Comparison of ENCODE assay signal across 11 cellular contexts in genomic region chr16:84986102-84986501, GRCh38. TPM values are rescaled to one million over a fixed set of nuclear protein-coding genes. Genes with fewer than 3 reads are reported as not detected.
DNase-seq lines count a peak whose midpoint lies in the region; ATAC-seq and TF ChIP-seq lines count a peak whose summit lies in the region.
"Had no signal": no experiment of that assay in that cellular context is flagged by ENCODE, and none has a peak within 500 bp of the region (broad histone marks: within the 10 kb centered on the region; RNA-seq: fewer than 3 reads in every experiment).

No MANE protein-coding gene starts in this region.

- H3K36me3 ChIP-seq in fibroblast of lung (ENCODE audit: control insufficient read depth, insufficient read depth, low read length) = peaks cover 39% of the 10 kb centered on the region

- DNase-seq in activated T-cell treated with anti-CD3 and anti-CD28 coated beads, Interleukin-2, amount 50 U/mL, for 4 hours = peak; percentile 20
- DNase-seq in activated T-cell treated with anti-CD3 and anti-CD28 coated beads, Interleukin-2, amount 50 U/mL, for 1 hour = no peak
- DNase-seq in activated T-cell treated with anti-CD3 and anti-CD28 coated beads, Interleukin-2, amount 50 U/mL, for 48 hours = peak; percentile 32 to 52
- DNase-seq in fibroblast of lung (ENCODE audit: low read depth in 2 of 2) = no peak
- peak; percentile 28 to 50 for DNase-seq in stimulated activated CD4-positive, alpha-beta T cell treated with anti-CD3 and anti-CD28 coated beads, Interleukin-2, amount 100 ng/mL, for 24 hours
- no peak for DNase-seq in stimulated activated naive CD8-positive, alpha-beta T cell treated with anti-CD3 and anti-CD28 coated beads, Interleukin-15, Interleukin-2, amounts not matched to agents 100 U/mL and 50 U/mL, for 24 hours
- DNase-seq: effector memory CD4-positive, alpha-beta T cell; NCI-H2029; retina had no signal

- no peak for TF ChIP-seq CTCF in fibroblast of lung (conservative IDR thresholded peaks at IDR 0.05 in 1 of 2, IDR thresholded peaks at IDR 0.05 in 1 of 2; ENCODE audit: low read depth in 1 of 2, low read length in 2 of 2)

- H3K4me3 Mint-ChIP-seq in activated T-cell treated with anti-CD3 and anti-CD28 coated beads, Interleukin-2, amount 50 U/mL, for 4 hours = no peak overlapping the region

- H3K27me3 ChIP-seq in fibroblast of lung (ENCODE audit: control insufficient read depth, insufficient read depth, low read length) = no peaks in the 10 kb centered on the region

- peaks cover 36% of the 10 kb centered on the region for H3K36me3 Mint-ChIP-seq in activated T-cell treated with anti-CD3 and anti-CD28 coated beads, Interleukin-2, amount 50 U/mL, for 4 hours (ENCODE audit: insufficient read depth)

- H3K4me2 ChIP-seq in fibroblast of lung (ENCODE audit: extremely low read depth, insufficient read depth, low read length) = no peak overlapping the region

- peak; percentile 23 to 35 for ATAC-seq in activated T-cell treated with anti-CD3 and anti-CD28 coated beads, Interleukin-2, amount 50 U/mL, for 4 hours
- ATAC-seq in HG03432 (IDR thresholded peaks at IDR 0.05; ENCODE audit: unreplicated experiment) (no peak), HG03139 (IDR thresholded peaks at IDR 0.05; ENCODE audit: unreplicated experiment) (no peak)
- ATAC-seq in stimulated activated naive CD8-positive, alpha-beta T cell treated with anti-CD3 and anti-CD28 coated beads, Interleukin-15, Interleukin-2, amounts not matched to agents 100 U/mL and 50 U/mL, for 24 hours = no peak

- no peak overlapping the region for H3K4me3 ChIP-seq in fibroblast of lung (replicated peaks in 1 of 4; ENCODE audit: control extremely low read depth in 1 of 4, insufficient read depth in 1 of 4, low read depth in 3 of 4, low read length in 4 of 4)

- no peak overlapping the region for H2AFZ ChIP-seq in fibroblast of lung (ENCODE audit: low read length)

- no peaks in the 10 kb centered on the region for H3K9me3 Mint-ChIP-seq in activated T-cell treated with anti-CD3 and anti-CD28 coated beads, Interleukin-2, amount 50 U/mL, for 4 hours

- peaks cover 67% of the 10 kb centered on the region for H3K79me2 ChIP-seq in fibroblast of lung (ENCODE audit: control insufficient read depth, insufficient read depth, low read length)

- H3K27me3 Mint-ChIP-seq in activated T-cell treated with anti-CD3 and anti-CD28 coated beads, Interleukin-2, amount 50 U/mL, for 4 hours (ENCODE audit: low read depth) = no peaks in the 10 kb centered on the region

- no peaks in the 10 kb centered on the region for H3K9me3 ChIP-seq in fibroblast of lung (ENCODE audit: control insufficient read depth, insufficient read depth, low read depth, low read length)

- H4K20me1 ChIP-seq in fibroblast of lung (ENCODE audit: control insufficient read depth, extremely low read depth, insufficient read depth, low read length) = no peaks in the 10 kb centered on the region

- H3K4me1 ChIP-seq in fibroblast of lung (ENCODE audit: control insufficient read depth, extremely low read depth, insufficient read depth, low read length) = peaks cover 15% of the 10 kb centered on the region

- H3K27ac ChIP-seq in fibroblast of lung (ENCODE audit: insufficient read depth, low read length) = peak overlapping the region; percentile 86

- H3K9ac ChIP-seq in fibroblast of lung (ENCODE audit: insufficient read depth, low read length) = no peak overlapping the region

- H3K4me1 Mint-ChIP-seq in activated T-cell treated with anti-CD3 and anti-CD28 coated beads, Interleukin-2, amount 50 U/mL, for 4 hours (ENCODE audit: low read depth) = peaks cover 15% of the 10 kb centered on the region

RNA-seq across cellular contexts. Expression of gene ZDHHC7, which starts 25.2 kb away (rescaled TPM):
- 10 to 100 TPM; 27.2 to 34.6 (median 31.8) TPM for total RNA-seq in activated T-cell treated with anti-CD3 and anti-CD28 coated beads, Interleukin-2, amount 50 U/mL, for 4 hours
- 88.6 and 135 TPM in 2 replicates for total RNA-seq in fibroblast of lung
- polyA plus RNA-seq in fibroblast of lung = 86.2 and 96.4 TPM in 2 replicates
- 65.1 and 75.5 TPM in 2 replicates for polyA plus RNA-seq in fibroblast of lung (2012)
- 458 and 490 TPM in 2 replicates for polyA minus RNA-seq in fibroblast of lung (ENCODE audit: low replicate concordance)

RNA-seq across cellular contexts. Expression of gene KIAA0513, which starts 41.5 kb away (rescaled TPM):
- 10 to 100 TPM; 13.6 to 19.6 (median 17.6) TPM for total RNA-seq in activated T-cell treated with anti-CD3 and anti-CD28 coated beads, Interleukin-2, amount 50 U/mL, for 4 hours
- total RNA-seq in fibroblast of lung = 19.5 and 22.3 TPM in 2 replicates
- 11.7 and 13.8 TPM in 2 replicates for polyA plus RNA-seq in fibroblast of lung
- polyA plus RNA-seq in fibroblast of lung (2012) = 9.4 and 9.8 TPM in 2 replicates
- polyA minus RNA-seq in fibroblast of lung (ENCODE audit: low replicate concordance) = 11.9 and 13.1 TPM in 2 replicates

Comparison
In these comparisons a context has a peak if more than half of its experiments do, and no peak if none do; other contexts are left out.
1. DNase-seq: peak in activated T-cell treated with anti-CD3 and anti-CD28 coated beads, Interleukin-2, amount 50 U/mL, for 4 hours (single experiment), activated T-cell treated with anti-CD3 and anti-CD28 coated beads, Interleukin-2, amount 50 U/mL, for 48 hours (2 of 2) and stimulated activated CD4-positive, alpha-beta T cell treated with anti-CD3 and anti-CD28 coated beads, Interleukin-2, amount 100 ng/mL, for 24 hours (2 of 2); none in activated T-cell treated with anti-CD3 and anti-CD28 coated beads, Interleukin-2, amount 50 U/mL, for 1 hour (single experiment), fibroblast of lung (0 of 2) and stimulated activated naive CD8-positive, alpha-beta T cell treated with anti-CD3 and anti-CD28 coated beads, Interleukin-15, Interleukin-2, amounts not matched to agents 100 U/mL and 50 U/mL, for 24 hours (single experiment).
2. ATAC-seq: peak in activated T-cell treated with anti-CD3 and anti-CD28 coated beads, Interleukin-2, amount 50 U/mL, for 4 hours (2 of 2); none in HG03432 (single experiment), stimulated activated naive CD8-positive, alpha-beta T cell treated with anti-CD3 and anti-CD28 coated beads, Interleukin-15, Interleukin-2, amounts not matched to agents 100 U/mL and 50 U/mL, for 24 hours (single experiment) and HG03139 (single experiment).